In genomic region chr6:45808917-45809316, GRCh38 we compare ENCODE assay signal across 20 cellular contexts.
DNase-seq lines count a peak whose midpoint lies in the region; ATAC-seq and TF ChIP-seq lines count a peak whose summit lies in the region.
"Had no signal": no experiment of that assay in that cellular context is flagged by ENCODE, and none has a peak within 500 bp of the region (broad histone marks: within the 10 kb centered on the region; RNA-seq: fewer than 3 reads in every experiment).

No MANE protein-coding gene starts in this region.

- H3K4me1 ChIP-seq in Loucy (ENCODE audit: insufficient read depth, low read length, poor library complexity, severe bottlenecking) = peaks cover 32% of the 10 kb centered on the region
- H3K4me1 ChIP-seq: parathyroid adenoma, vagina had no signal

- H3K27me3 Mint-ChIP-seq in activated naive CD4-positive, alpha-beta T cell treated with anti-CD3 and anti-CD28 coated beads for 36 hours (ENCODE audit: low read depth) = peaks cover 10% of the 10 kb centered on the region

- H3K9me2 ChIP-seq in Loucy (replicated peaks; ENCODE audit: low read depth, low read length) = no peaks in the 10 kb centered on the region

- no peaks in the 10 kb centered on the region for H3K36me3 ChIP-seq in Loucy (ENCODE audit: insufficient read depth, low read length)
- H3K36me3 ChIP-seq: vagina had no signal

- H3K4me3 ChIP-seq in Loucy (ENCODE audit: low read length, poor library complexity, severe bottlenecking) = peak overlapping the region; percentile 19
- H3K4me3 ChIP-seq: smooth muscle cell, vagina had no signal

- peak overlapping the region; percentile 47 for H3K4me2 ChIP-seq in Loucy (ENCODE audit: low read depth, low read length, poor library complexity, severe bottlenecking)
- H3K4me2 ChIP-seq: smooth muscle cell had no signal

- no peaks in the 10 kb centered on the region for H3K4me1 Mint-ChIP-seq in activated naive CD4-positive, alpha-beta T cell treated with anti-CD3 and anti-CD28 coated beads for 36 hours (ENCODE audit: low read depth)

- H4K20me1 ChIP-seq in Loucy (ENCODE audit: insufficient read depth, low read length, poor library complexity, severe bottlenecking) = no peaks in the 10 kb centered on the region

- TF ChIP-seq CTCF in Loucy (conservative IDR thresholded peaks at IDR 0.05; ENCODE audit: low read length) = no peak

- DNase-seq in myocyte (ENCODE audit: low read depth) = peak; percentile 66
- DNase-seq in activated effector memory CD4-positive, alpha-beta T cell treated with Interleukin-2 at 50 U/mL for 16 hours = no peak
- DNase-seq in NCI-H510A treated with DMSO at 0.1 percent for 48 hours (lab: John Stamatoyannopoulos, UW) = no peak
- DNase-seq in SK-N-DZ (ENCODE audit: low spot score) = no peak
- no peak for DNase-seq in activated naive CD4-positive, alpha-beta T cell treated with anti-CD3 and anti-CD28 coated beads for 36 hours
- DNase-seq: activated CD4-positive, CD25-positive, alpha-beta regulatory T cell treated with anti-CD3 and anti-CD28 coated beads, Interleukin-2, amount 50 U/mL, for 72 hours; activated naive CD4-positive, alpha-beta T cell treated with anti-CD3 and anti-CD28 coated beads, Interleukin-2, amount 50 U/mL, for 16 hours; hippocampal formation; KBM-7; NCI-H2081; RPMI8226 had no signal

- H3K9ac ChIP-seq in Loucy (ENCODE audit: low read depth, low read length, poor library complexity, severe bottlenecking) = no peak overlapping the region
- H3K9ac ChIP-seq: parathyroid adenoma had no signal

- no peak overlapping the region for H3K4me3 Mint-ChIP-seq in activated naive CD4-positive, alpha-beta T cell treated with anti-CD3 and anti-CD28 coated beads for 36 hours
- H3K4me3 Mint-ChIP-seq: brain; stimulated activated naive CD8-positive, alpha-beta T cell treated with anti-CD3 and anti-CD28 coated beads, Interleukin-15, Interleukin-2, amounts not matched to agents 100 ng/mL and 50 ng/mL, for 24 hours; T-helper 1 cell treated with Interleukin-12 subunit alpha and Interleukin-12 subunit beta and Interleukin-4 antibody, amounts not matched to agents 30 μg/mL and 1 μg/mL, for 36 hours had no signal

- H3K79me2 ChIP-seq in Loucy (ENCODE audit: insufficient read depth, low read length) = no peaks in the 10 kb centered on the region
- H3K79me2 ChIP-seq: parathyroid adenoma had no signal

- no peaks in the 10 kb centered on the region for H3F3A ChIP-seq in Loucy (ENCODE audit: low read depth)

- H3K27ac Mint-ChIP-seq in activated naive CD4-positive, alpha-beta T cell treated with anti-CD3 and anti-CD28 coated beads for 36 hours = no peak overlapping the region
- H3K27ac Mint-ChIP-seq: brain; stimulated activated naive CD8-positive, alpha-beta T cell treated with anti-CD3 and anti-CD28 coated beads, Interleukin-15, Interleukin-2, amounts not matched to agents 100 ng/mL and 50 ng/mL, for 24 hours; T-helper 1 cell treated with Interleukin-12 subunit alpha and Interleukin-12 subunit beta and Interleukin-4 antibody, amounts not matched to agents 30 μg/mL and 1 μg/mL, for 36 hours had no signal

- H3K27me3 ChIP-seq in Loucy (ENCODE audit: insufficient read depth, low read length, poor library complexity, severe bottlenecking) = no peaks in the 10 kb centered on the region
- H3K27me3 ChIP-seq: vagina had no signal

- intact Hi-C loops in activated naive CD4-positive, alpha-beta T cell treated with anti-CD3 and anti-CD28 coated beads for 36 hours (cut with micrococcal nuclease) = no loop called here

- no peaks in the 10 kb centered on the region for H3K9me3 Mint-ChIP-seq in activated naive CD4-positive, alpha-beta T cell treated with anti-CD3 and anti-CD28 coated beads for 36 hours
- H3K9me3 Mint-ChIP-seq: stimulated activated naive CD8-positive, alpha-beta T cell treated with anti-CD3 and anti-CD28 coated beads, Interleukin-15, Interleukin-2, amounts not matched to agents 100 ng/mL and 50 ng/mL, for 24 hours had no signal

- ATAC-seq in GM18861 (IDR thresholded peaks at IDR 0.05; ENCODE audit: unreplicated experiment) = peak; percentile 78
- peak; percentile 78 for ATAC-seq in HG02588 (IDR thresholded peaks at IDR 0.05; ENCODE audit: unreplicated experiment)

- CTCF ChIA-PET in activated naive CD4-positive, alpha-beta T cell treated with anti-CD3 and anti-CD28 coated beads for 36 hours (lab: Charles Lee) = interaction anchor here (1.3 kb wide), 1 partner anchor 22 kb away, joined by 3 read pairs; no protein-coding TSS in a partner anchor

- H2AFZ ChIP-seq in Loucy (ENCODE audit: low read length) = no peak overlapping the region
- H2AFZ ChIP-seq: parathyroid adenoma had no signal

- no peaks in the 10 kb centered on the region; the same call in 1 of the 2 replicates for H3K9me3 ChIP-seq in Loucy (ENCODE audit: insufficient read depth, low read depth, low read length)
- H3K9me3 ChIP-seq: vagina had no signal

- no peaks in the 10 kb centered on the region for H3K36me3 Mint-ChIP-seq in activated naive CD4-positive, alpha-beta T cell treated with anti-CD3 and anti-CD28 coated beads for 36 hours (ENCODE audit: low read depth)
- H3K36me3 Mint-ChIP-seq: brain had no signal
